Comparison of ENCODE assay signal across 24 cellular contexts in the genomic region with DNA sequence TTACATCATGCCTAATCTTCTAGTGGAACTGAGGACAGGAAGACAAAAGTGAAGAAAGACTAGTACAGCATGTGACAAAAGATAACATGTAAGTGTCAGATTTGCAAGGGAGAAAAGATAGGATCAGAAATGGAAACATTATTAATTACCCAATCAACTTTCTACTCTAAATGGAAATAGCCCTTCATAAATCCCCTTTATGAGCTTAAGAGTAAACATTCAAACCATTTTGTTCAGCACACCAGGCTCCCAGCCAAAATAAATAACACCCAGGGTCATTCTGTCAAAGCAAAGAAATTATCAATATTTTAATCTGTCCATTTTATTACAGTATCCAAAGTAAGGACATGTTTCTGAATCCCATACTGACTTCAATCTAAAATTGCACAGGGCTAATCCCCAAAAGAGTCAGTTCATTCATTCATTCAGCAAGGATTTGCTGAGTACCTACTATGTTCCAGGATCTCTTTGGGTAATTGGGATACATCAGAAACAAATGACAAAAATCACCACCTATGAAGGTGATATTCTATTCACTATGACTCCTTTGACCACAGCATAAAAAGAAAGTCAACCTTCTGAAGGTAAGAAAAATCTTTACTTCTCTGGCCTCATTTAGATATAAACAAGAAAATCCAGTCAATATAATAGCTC. TPM values are rescaled to one million over a fixed set of nuclear protein-coding genes. Genes with fewer than 3 reads are reported as not detected.
DNase-seq lines count a peak whose midpoint lies in the region; ATAC-seq, FAIRE-seq and TF ChIP-seq lines count a peak whose summit lies in the region.
"Had no signal": no experiment of that assay in that cellular context is flagged by ENCODE, and none has a peak within 500 bp of the region (broad histone marks: within the 10 kb centered on the region; RNA-seq: fewer than 3 reads in every experiment).

No MANE protein-coding gene starts in this region.

- no peaks in the 10 kb centered on the region for H3K9me3 Mint-ChIP-seq in stimulated activated effector memory CD8-positive, alpha-beta T cell treated with anti-CD3 and anti-CD28 coated beads, Interleukin-12 subunit alpha, Interleukin-12 subunit beta, amount 100 ng/mL, for 72 hours
- H3K9me3 Mint-ChIP-seq: naive thymus-derived CD4-positive, alpha-beta T cell; stimulated activated memory B cell treated with anti-CD40 and anti-IgM and Interleukin-4, amounts not matched to agents 10 μg/mL and 1 μg/mL and 100 μg/mL, for 72 hours; T-cell had no signal

- no peak for ATAC-seq in HG03439 (IDR thresholded peaks at IDR 0.05; ENCODE audit: unreplicated experiment)
- no peak for ATAC-seq in stimulated activated effector memory CD8-positive, alpha-beta T cell treated with anti-CD3 and anti-CD28 coated beads, Interleukin-12 subunit alpha, Interleukin-12 subunit beta, amount 100 ng/mL, for 72 hours
- ATAC-seq: activated CD4-positive, CD25-positive, alpha-beta regulatory T cell treated with anti-CD3 and anti-CD28 coated beads, Interleukin-2, amount 50 U/mL, for 24 hours; naive thymus-derived CD4-positive, alpha-beta T cell; stimulated activated memory B cell treated with anti-CD40 and anti-IgM and Interleukin-4, amounts not matched to agents 10 μg/mL and 1 μg/mL and 100 μg/mL, for 72 hours; T-cell had no signal

- no peak for FAIRE-seq in small intestine (lab: Jason Lieb, UNC)
- FAIRE-seq: colon, frontal cortex had no signal

- intact Hi-C loops in esophagus muscularis mucosa (cut with DNase I) = loop anchor here (10.0 kb wide), 2 partner anchors 145 to 215 kb away; no protein-coding TSS in a partner anchor

- H3K4me1 ChIP-seq in esophagus muscularis mucosa (peaks cover 21 to 48% (median 38%) of the 10 kb centered on the region in 4 donors), small intestine (ENCODE audit: control insufficient read depth in 2 of 2, insufficient read depth in 1 of 2, low read depth in 1 of 2, low read length in 1 of 2) (peaks cover 0 to 2% of the 10 kb centered on the region in 2 donors)

- TF ChIP-seq EP300 in esophagus muscularis mucosa (IDR thresholded peaks at IDR 0.05) = no peak

- no peaks in the 10 kb centered on the region for H3K36me3 Mint-ChIP-seq in stimulated activated effector memory CD8-positive, alpha-beta T cell treated with anti-CD3 and anti-CD28 coated beads, Interleukin-12 subunit alpha, Interleukin-12 subunit beta, amount 100 ng/mL, for 72 hours
- H3K36me3 Mint-ChIP-seq: naive thymus-derived CD4-positive, alpha-beta T cell; stimulated activated memory B cell treated with anti-CD40 and anti-IgM and Interleukin-4, amounts not matched to agents 10 μg/mL and 1 μg/mL and 100 μg/mL, for 72 hours; T-cell had no signal

- H3K9me3 ChIP-seq in esophagus muscularis mucosa (no peaks in the 10 kb centered on the region), small intestine (ENCODE audit: control insufficient read depth, low read depth) (no peaks in the 10 kb centered on the region)
- H3K9me3 ChIP-seq: ascending aorta, tibial nerve had no signal

- no peak for TF ChIP-seq POLR2A in esophagus muscularis mucosa (IDR thresholded peaks at IDR 0.05; ENCODE audit: low read depth)

- H3K36me3 ChIP-seq in esophagus muscularis mucosa = no peaks in the 10 kb centered on the region
- no peaks in the 10 kb centered on the region for H3K36me3 ChIP-seq in small intestine (ENCODE audit: control insufficient read depth in 2 of 2, insufficient read depth in 2 of 2, low read length in 2 of 2)
- H3K36me3 ChIP-seq: ascending aorta, tibial nerve had no signal

- no peaks in the 10 kb centered on the region for H3K4me1 Mint-ChIP-seq in stimulated activated effector memory CD8-positive, alpha-beta T cell treated with anti-CD3 and anti-CD28 coated beads, Interleukin-12 subunit alpha, Interleukin-12 subunit beta, amount 100 ng/mL, for 72 hours
- H3K4me1 Mint-ChIP-seq: stimulated activated memory B cell treated with anti-CD40 and anti-IgM and Interleukin-4, amounts not matched to agents 10 μg/mL and 1 μg/mL and 100 μg/mL, for 72 hours had no signal

- H3K4me3 ChIP-seq in esophagus muscularis mucosa (no peak overlapping the region), small intestine (ENCODE audit: low read depth in 1 of 2, low read length in 2 of 2) (no peak overlapping the region), coronary artery (no peak overlapping the region)
- H3K4me3 ChIP-seq: ascending aorta, smooth muscle cell, tibial nerve had no signal

- no peak for TF ChIP-seq CTCF in esophagus muscularis mucosa (IDR thresholded peaks at IDR 0.05)
- TF ChIP-seq CTCF in coronary artery (IDR thresholded peaks at IDR 0.05) = no peak

- H3K4me3 Mint-ChIP-seq in stimulated activated effector memory CD8-positive, alpha-beta T cell treated with anti-CD3 and anti-CD28 coated beads, Interleukin-12 subunit alpha, Interleukin-12 subunit beta, amount 100 ng/mL, for 72 hours = no peak overlapping the region
- H3K4me3 Mint-ChIP-seq: naive thymus-derived CD4-positive, alpha-beta T cell; stimulated activated memory B cell treated with anti-CD40 and anti-IgM and Interleukin-4, amounts not matched to agents 10 μg/mL and 1 μg/mL and 100 μg/mL, for 72 hours; T-cell had no signal

- H3K27ac Mint-ChIP-seq in stimulated activated effector memory CD8-positive, alpha-beta T cell treated with anti-CD3 and anti-CD28 coated beads, Interleukin-12 subunit alpha, Interleukin-12 subunit beta, amount 100 ng/mL, for 72 hours = no peak overlapping the region
- H3K27ac Mint-ChIP-seq: naive thymus-derived CD4-positive, alpha-beta T cell; stimulated activated memory B cell treated with anti-CD40 and anti-IgM and Interleukin-4, amounts not matched to agents 10 μg/mL and 1 μg/mL and 100 μg/mL, for 72 hours had no signal

- H3K27me3 ChIP-seq in esophagus muscularis mucosa (no peaks in the 10 kb centered on the region), small intestine (ENCODE audit: control insufficient read depth in 2 of 2, insufficient read depth in 2 of 2, low read length in 2 of 2) (no peaks in the 10 kb centered on the region)
- H3K27me3 ChIP-seq: ascending aorta, tibial nerve had no signal

- DNase-seq in NCI-H2196 (lab: John Stamatoyannopoulos, UW; ENCODE audit: unreplicated experiment) = peak; percentile 18
- DNase-seq in NCI-H2196 treated with DMSO at 0.1 percent for 48 hours (lab: John Stamatoyannopoulos, UW; ENCODE audit: unreplicated experiment) = no peak
- peak; percentile 71 for DNase-seq in NCI-H748 (lab: John Stamatoyannopoulos, UW; ENCODE audit: unreplicated experiment)
- no peak for DNase-seq in esophagus muscularis mucosa (ENCODE audit: extremely low spot score)
- DNase-seq in small intestine = peak; percentile 55
- DNase-seq in coronary artery (ENCODE audit: low spot score) = no peak
- no peak for DNase-seq in stimulated activated effector memory CD8-positive, alpha-beta T cell treated with anti-CD3 and anti-CD28 coated beads, Interleukin-12 subunit alpha, Interleukin-12 subunit beta, amount 100 ng/mL, for 72 hours (ENCODE audit: low spot score in 2 of 2)
- DNase-seq: activated naive CD4-positive, alpha-beta T cell treated with Interleukin-2 at 50 U/mL for 16 hours; C1 segment of cervical spinal cord; DND-41; naive thymus-derived CD4-positive, alpha-beta T cell; NCI-H1436 treated with DMSO at 0.1 percent for 48 hours; NCI-H524; T-cell had no signal

- peak overlapping the region in 3 of 4 donors; percentile 28 to 53 (median 48) for H3K27ac ChIP-seq in esophagus muscularis mucosa (replicated peaks in 1 of 4)
- no peak overlapping the region for H3K27ac ChIP-seq in small intestine (ENCODE audit: low read depth in 1 of 2, low read length in 1 of 2)
- no peak overlapping the region for H3K27ac ChIP-seq in coronary artery

RNA-seq across cellular contexts. Expression of gene PRELID2, which starts 5.3 kb away (rescaled TPM):
- total RNA-seq in esophagus muscularis mucosa = 10 to 100 TPM; 12.8 to 19.7 (median 15.3) TPM
- 10 to 100 TPM; 16.5 to 40.9 (median 23.7) TPM for polyA plus RNA-seq in small intestine

RNA-seq across cellular contexts. Expression of gene GRXCR2, which starts 43.0 kb away (rescaled TPM):
- not detected for total RNA-seq in esophagus muscularis mucosa
- not detected for polyA plus RNA-seq in small intestine
- total RNA-seq: A172; ascending aorta; frontal cortex; naive thymus-derived CD4-positive, alpha-beta T cell; posterior vena cava; smooth muscle cell; T-cell; tibial nerve had no signal
- polyA plus RNA-seq: naive thymus-derived CD4-positive, alpha-beta T cell; smooth muscle cell had no signal

Comparison
In these comparisons a context has a peak if more than half of its experiments do, and no peak if none do; other contexts are left out.
1. DNase-seq: peak in NCI-H2196 (single experiment), NCI-H748 (single experiment) and small intestine (single experiment); none in NCI-H2196 treated with DMSO at 0.1 percent for 48 hours (single experiment), esophagus muscularis mucosa (single experiment), coronary artery (single experiment) and stimulated activated effector memory CD8-positive, alpha-beta T cell treated with anti-CD3 and anti-CD28 coated beads, Interleukin-12 subunit alpha, Interleukin-12 subunit beta, amount 100 ng/mL, for 72 hours (0 of 2).
2. H3K27ac ChIP-seq: peak in esophagus muscularis mucosa (3 of 4); none in small intestine (0 of 2) and coronary artery (0 of 2).